Comparison of ENCODE assay signal across 1 cellular context in the genomic region with DNA sequence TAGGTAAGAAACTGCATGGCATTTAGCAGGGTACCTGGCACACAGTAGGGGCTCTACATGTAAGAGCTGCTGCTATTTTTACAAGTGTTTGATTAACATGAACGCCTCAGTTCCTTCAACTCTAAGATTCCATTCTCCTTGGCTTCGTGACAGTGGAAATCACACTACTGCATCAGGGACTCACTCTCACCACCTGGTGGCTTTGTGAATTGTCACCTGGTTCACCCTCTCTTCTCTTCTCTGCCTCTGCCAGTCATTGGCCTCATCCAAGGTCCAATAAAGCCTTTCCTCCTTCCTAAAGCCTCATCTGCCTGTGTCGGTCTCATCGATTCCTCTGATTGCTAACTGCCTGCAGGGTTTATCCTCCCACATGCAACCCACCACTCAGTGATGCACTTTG.
TF ChIP-seq lines count a peak whose summit lies in the region.

No MANE protein-coding gene starts in this region.

TF ChIP-seq in GM23338, 12 proteins besides CTCF, POLR2A, EP300 and RAD21 (continued from another document):
- no peak for TF ChIP-seq REST (IDR thresholded peaks at IDR 0.05; ENCODE audit: unreplicated experiment)
- TF ChIP-seq CREB1 (CRISPR knock-in tag; IDR thresholded peaks at IDR 0.05; ENCODE audit: low read depth), result no peak
TF ChIP-seq in GM23338: peak in this region for 0.
